ENCODE assay signal across 1 cellular context in the genomic region with DNA sequence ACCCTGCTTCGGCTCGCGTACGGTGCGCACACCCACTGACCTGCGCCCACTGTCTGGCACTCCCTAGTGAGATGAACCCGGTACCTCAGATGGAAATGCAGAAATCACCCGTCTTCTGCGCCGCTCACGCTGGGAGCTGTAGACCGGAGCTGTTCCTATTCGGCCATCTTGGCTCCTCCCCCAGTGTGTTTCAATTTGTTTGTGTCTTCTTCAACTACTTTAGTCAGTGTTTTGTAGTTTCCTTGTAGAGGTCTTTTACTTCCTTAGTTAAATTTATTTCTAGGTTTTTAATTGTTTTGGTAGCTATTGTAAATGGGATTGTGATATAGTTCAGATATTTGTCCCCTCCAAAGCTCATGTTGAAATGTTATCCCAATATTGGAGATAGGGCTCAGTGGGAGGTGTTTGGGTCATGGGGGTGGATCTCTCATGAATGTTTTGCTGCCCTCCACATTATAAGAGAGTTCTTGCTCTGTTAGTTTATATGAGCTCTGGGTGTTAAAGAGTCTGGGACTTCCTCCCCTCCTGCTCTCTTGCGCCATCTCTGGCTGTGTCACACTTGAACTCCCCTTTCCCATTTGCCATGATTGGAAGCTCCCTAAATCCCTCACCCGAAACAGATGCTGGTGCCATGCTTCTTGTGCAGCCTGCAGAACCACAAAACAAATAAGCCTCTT.
TF ChIP-seq lines count a peak whose summit lies in the region.

No MANE protein-coding gene starts in this region.

TF ChIP-seq in SK-N-SH, 30 proteins besides CTCF, POLR2A, EP300 and RAD21 (continued from another document):
- TF ChIP-seq, protein P1, sequence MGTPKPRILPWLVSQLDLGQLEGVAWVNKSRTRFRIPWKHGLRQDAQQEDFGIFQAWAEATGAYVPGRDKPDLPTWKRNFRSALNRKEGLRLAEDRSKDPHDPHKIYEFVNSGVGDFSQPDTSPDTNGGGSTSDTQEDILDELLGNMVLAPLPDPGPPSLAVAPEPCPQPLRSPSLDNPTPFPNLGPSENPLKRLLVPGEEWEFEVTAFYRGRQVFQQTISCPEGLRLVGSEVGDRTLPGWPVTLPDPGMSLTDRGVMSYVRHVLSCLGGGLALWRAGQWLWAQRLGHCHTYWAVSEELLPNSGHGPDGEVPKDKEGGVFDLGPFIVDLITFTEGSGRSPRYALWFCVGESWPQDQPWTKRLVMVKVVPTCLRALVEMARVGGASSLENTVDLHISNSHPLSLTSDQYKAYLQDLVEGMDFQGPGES (IDR thresholded peaks at IDR 0.05; ENCODE audit: low read depth, low read length) = no peak
- TF ChIP-seq REST (IDR thresholded peaks at IDR 0.05; ENCODE audit: low read depth, low read length) = no peak
- no peak for TF ChIP-seq ELF1 (IDR thresholded peaks at IDR 0.05)
- TF ChIP-seq JUND (IDR thresholded peaks at IDR 0.05) = no peak
- TF ChIP-seq, protein P2, sequence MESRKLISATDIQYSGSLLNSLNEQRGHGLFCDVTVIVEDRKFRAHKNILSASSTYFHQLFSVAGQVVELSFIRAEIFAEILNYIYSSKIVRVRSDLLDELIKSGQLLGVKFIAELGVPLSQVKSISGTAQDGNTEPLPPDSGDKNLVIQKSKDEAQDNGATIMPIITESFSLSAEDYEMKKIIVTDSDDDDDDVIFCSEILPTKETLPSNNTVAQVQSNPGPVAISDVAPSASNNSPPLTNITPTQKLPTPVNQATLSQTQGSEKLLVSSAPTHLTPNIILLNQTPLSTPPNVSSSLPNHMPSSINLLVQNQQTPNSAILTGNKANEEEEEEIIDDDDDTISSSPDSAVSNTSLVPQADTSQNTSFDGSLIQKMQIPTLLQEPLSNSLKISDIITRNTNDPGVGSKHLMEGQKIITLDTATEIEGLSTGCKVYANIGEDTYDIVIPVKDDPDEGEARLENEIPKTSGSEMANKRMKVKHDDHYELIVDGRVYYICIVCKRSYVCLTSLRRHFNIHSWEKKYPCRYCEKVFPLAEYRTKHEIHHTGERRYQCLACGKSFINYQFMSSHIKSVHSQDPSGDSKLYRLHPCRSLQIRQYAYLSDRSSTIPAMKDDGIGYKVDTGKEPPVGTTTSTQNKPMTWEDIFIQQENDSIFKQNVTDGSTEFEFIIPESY (IDR thresholded peaks at IDR 0.05; ENCODE audit: borderline replicate concordance, low read depth) = no peak
- TF ChIP-seq, protein P3, sequence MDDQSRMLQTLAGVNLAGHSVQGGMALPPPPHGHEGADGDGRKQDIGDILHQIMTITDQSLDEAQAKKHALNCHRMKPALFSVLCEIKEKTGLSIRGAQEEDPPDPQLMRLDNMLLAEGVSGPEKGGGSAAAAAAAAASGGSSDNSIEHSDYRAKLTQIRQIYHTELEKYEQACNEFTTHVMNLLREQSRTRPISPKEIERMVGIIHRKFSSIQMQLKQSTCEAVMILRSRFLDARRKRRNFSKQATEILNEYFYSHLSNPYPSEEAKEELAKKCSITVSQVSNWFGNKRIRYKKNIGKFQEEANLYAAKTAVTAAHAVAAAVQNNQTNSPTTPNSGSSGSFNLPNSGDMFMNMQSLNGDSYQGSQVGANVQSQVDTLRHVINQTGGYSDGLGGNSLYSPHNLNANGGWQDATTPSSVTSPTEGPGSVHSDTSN (IDR thresholded peaks at IDR 0.05) = no peak
- TF ChIP-seq TAF1 (IDR thresholded peaks at IDR 0.05; ENCODE audit: borderline replicate concordance, low read depth, low read length) = no peak
- no peak for TF ChIP-seq CHD2 (IDR thresholded peaks at IDR 0.05; ENCODE audit: low read length, partially characterized antibody)
- no peak for TF ChIP-seq GABPA (IDR thresholded peaks at IDR 0.05; ENCODE audit: low read depth)
- TF ChIP-seq NRF1 (IDR thresholded peaks at IDR 0.05; ENCODE audit: low read depth, low read length) = no peak
